In the genomic region with DNA sequence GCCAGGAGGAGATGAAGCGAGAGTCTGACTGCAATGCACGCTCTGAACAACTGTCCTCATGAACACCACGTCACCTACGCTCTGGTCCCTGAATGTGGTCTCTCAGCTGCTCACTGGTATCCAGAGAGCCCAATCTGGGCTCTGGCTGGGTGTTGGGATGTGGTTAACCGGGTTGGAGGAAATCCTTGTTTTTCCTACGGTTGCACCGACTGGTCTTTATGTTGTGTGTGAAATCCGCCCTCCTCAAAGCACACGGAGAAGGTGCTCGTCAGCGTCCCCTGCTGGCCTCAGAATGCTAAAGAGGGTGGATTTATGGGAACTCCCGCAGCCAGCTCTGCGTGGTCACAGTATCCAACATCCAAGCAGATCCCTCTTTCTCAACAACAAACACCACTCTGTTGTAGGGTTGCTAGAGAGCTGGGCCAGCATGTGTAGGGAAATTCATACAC, we compare ENCODE assay signal across 8 cellular contexts. TPM values are rescaled to one million over a fixed set of nuclear protein-coding genes. Genes with fewer than 3 reads are reported as not detected.
DNase-seq lines count a peak whose midpoint lies in the region; TF ChIP-seq lines count a peak whose summit lies in the region.

No MANE protein-coding gene starts in this region.

- TF ChIP-seq POLR2A in uterus (IDR thresholded peaks at IDR 0.05), result no peak

- H3K27ac ChIP-seq in ascending aorta, result no peak overlapping the region
- no peak overlapping the region for H3K27ac ChIP-seq in uterus

- H3K36me3 ChIP-seq in ascending aorta (no peaks in the 10 kb centered on the region), uterus (no peaks in the 10 kb centered on the region)

- no peaks in the 10 kb centered on the region for H3K9me3 ChIP-seq in ascending aorta
- H3K9me3 ChIP-seq in uterus, result no peaks in the 10 kb centered on the region

- intact Hi-C loops in ascending aorta (cut with DNase I) (no loop called here), uterus (cut with DNase I; ENCODE audit: low total_unique reads) (no loop called here)

- peak; percentile 67 for TF ChIP-seq CTCF in fibroblast of mammary gland (conservative IDR thresholded peaks at IDR 0.05; ENCODE audit: control insufficient read depth, insufficient read depth, low read depth, low read length)
- TF ChIP-seq CTCF in ascending aorta (IDR thresholded peaks at IDR 0.05), result peak in 1 of 3 experiments; percentile 22
- TF ChIP-seq CTCF in uterus (IDR thresholded peaks at IDR 0.05), result no peak

- H3K4me3 ChIP-seq in fibroblast of mammary gland (ENCODE audit: control insufficient read depth, low read depth, low read length) (no peak overlapping the region), ascending aorta (no peak overlapping the region), uterus (no peak overlapping the region)

- no peaks in the 10 kb centered on the region for H3K4me1 ChIP-seq in ascending aorta
- no peaks in the 10 kb centered on the region for H3K4me1 ChIP-seq in uterus

- H3K27me3 ChIP-seq in ascending aorta, result no peaks in the 10 kb centered on the region
- H3K27me3 ChIP-seq in uterus, result no peaks in the 10 kb centered on the region

- DNase-seq in EL (peak; percentile 29), Kasumi-1 (lab: John Stamatoyannopoulos, UW) (peak; percentile 67), fibroblast of mammary gland (ENCODE audit: low read depth) (peak; percentile 27), OCI-M2 (lab: John Stamatoyannopoulos, UW; ENCODE audit: unreplicated experiment) (no peak), ascending aorta (ENCODE audit: low spot score in 2 of 2) (no peak), uterus (no peak)
- DNase-seq in activated CD4-positive, alpha-beta T cell treated with anti-CD3 and anti-CD28 coated beads for 4 hours, result peak; percentile 11 to 37
- peak; percentile 32 to 36 for DNase-seq in stimulated activated CD4-positive, alpha-beta T cell treated with anti-CD3 and anti-CD28 coated beads, Interleukin-2, amount 100 ng/mL, for 48 hours

RNA-seq across cellular contexts. Expression of a gene that starts 51.8 kb away (rescaled TPM):
- total RNA-seq in ascending aorta (47.5 TPM), uterus (10 to 100 TPM; 10.3 to 20.5 (median 16.1) TPM)

Comparison
In these comparisons a context has a peak if more than half of its experiments do, and no peak if none do; other contexts are left out.
1. DNase-seq: peak in EL (single experiment), Kasumi-1 (2 of 2), activated CD4-positive, alpha-beta T cell treated with anti-CD3 and anti-CD28 coated beads for 4 hours (2 of 2), fibroblast of mammary gland (single experiment) and stimulated activated CD4-positive, alpha-beta T cell treated with anti-CD3 and anti-CD28 coated beads, Interleukin-2, amount 100 ng/mL, for 48 hours (2 of 2); none in OCI-M2 (single experiment), ascending aorta (0 of 2) and uterus (0 of 2).